ENCODE assay signal across 8 cellular contexts in the genomic region with DNA sequence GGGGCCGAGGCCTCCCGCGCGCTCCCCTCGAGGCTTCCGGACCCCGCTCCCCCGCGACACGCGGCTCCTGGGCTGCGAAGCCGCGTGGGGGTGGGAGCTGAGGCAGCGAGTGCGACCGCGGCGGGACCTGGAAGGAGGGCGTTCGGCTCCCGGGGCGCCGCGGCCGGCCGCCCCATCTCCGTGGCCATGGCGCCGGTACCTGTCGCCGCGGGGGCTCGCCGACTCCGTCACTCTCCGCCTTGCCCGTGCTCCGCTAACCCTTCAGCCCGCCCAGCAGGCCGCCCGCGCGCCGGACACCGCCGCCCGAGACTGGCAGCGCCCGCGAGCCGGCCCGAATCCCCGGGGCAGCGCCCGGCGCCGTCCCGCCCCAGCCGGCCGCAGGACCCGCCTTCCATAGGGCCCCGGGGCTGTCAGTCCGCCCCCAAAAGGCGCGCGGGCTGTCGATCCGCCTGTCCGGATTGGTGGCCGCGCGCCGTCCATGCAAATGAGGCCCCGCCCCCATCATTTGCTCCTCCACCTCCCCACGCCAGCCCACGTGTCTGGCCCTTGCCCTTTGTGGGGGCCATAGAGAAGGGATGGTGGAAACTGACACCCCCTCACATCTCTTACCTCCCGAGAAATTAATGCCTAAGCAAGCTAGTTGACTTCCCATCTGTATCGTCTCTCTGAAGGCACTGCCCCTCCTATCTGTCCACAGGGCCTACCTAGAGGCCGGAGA. TPM values are rescaled to one million over a fixed set of nuclear protein-coding genes. Genes with fewer than 3 reads are reported as not detected.
DNase-seq lines count a peak whose midpoint lies in the region; ATAC-seq and TF ChIP-seq lines count a peak whose summit lies in the region.

Gene FKBP5, minus strand, starts transcription at position 311 of the 718 bp plus-strand sequence. CDS start 46,091 bp downstream, outside the sequence.

- ATAC-seq in GM21825 (IDR thresholded peaks at IDR 0.05; ENCODE audit: unreplicated experiment) (peak; percentile 90), Right ventricle myocardium inferior (peak; percentile 91)
- peak; percentile 92 for ATAC-seq in activated naive CD8-positive, alpha-beta T cell treated with anti-CD3 and anti-CD28 coated beads, Interleukin-2, amount 10 ng/mL, durations not matched to agents 7 days and 5 days (ENCODE audit: low read depth)

- H3K4me2 ChIP-seq in SU-DHL-6 (ENCODE audit: low read depth, low read length, poor library complexity, severe bottlenecking) (peak within 1 kb of the TSS; percentile 98), parathyroid adenoma (ENCODE audit: low read length) (peak within 1 kb of the TSS; percentile 71)

- intact Hi-C loops in Right ventricle myocardium inferior (cut with DNase I) (loop anchor here (1.0 to 5.0 kb wide), 3 partner anchors 39 to 101 kb away; no protein-coding TSS in a partner anchor), tibial artery (cut with DNase I; ENCODE audit: low total_unique reads) (loop anchor here (2.0 to 10.0 kb wide), 3 partner anchors 38 to 104 kb away; no protein-coding TSS in a partner anchor)

- peak; percentile 92 for DNase-seq in EL
- peak; percentile 90 for DNase-seq in LHCN-M2 (ENCODE audit: low read depth)
- DNase-seq in activated naive CD8-positive, alpha-beta T cell treated with anti-CD3 and anti-CD28 coated beads, Interleukin-2, amount 10 ng/mL, durations not matched to agents 7 days and 5 days, result peak; percentile 92
- DNase-seq in Right ventricle myocardium inferior (ENCODE audit: missing footprints), result peak; percentile 99
- peak; percentile 97 to 98 for DNase-seq in tibial artery

- H3K27me3 Mint-ChIP-seq in activated naive CD8-positive, alpha-beta T cell treated with anti-CD3 and anti-CD28 coated beads, Interleukin-2, amount 10 ng/mL, durations not matched to agents 7 days and 5 days, result no peaks in the 10 kb centered on the region

- H3K9me3 ChIP-seq in SU-DHL-6 (ENCODE audit: insufficient read depth, low read length) (no peaks in the 10 kb centered on the region), parathyroid adenoma (ENCODE audit: control insufficient read depth, low read length) (no peaks in the 10 kb centered on the region), tibial artery (no peaks in the 10 kb centered on the region)

- H3K9me2 ChIP-seq in SU-DHL-6 (replicated peaks; ENCODE audit: insufficient read depth, low read length), result no peaks in the 10 kb centered on the region

- H3K4me3 Mint-ChIP-seq in activated naive CD8-positive, alpha-beta T cell treated with anti-CD3 and anti-CD28 coated beads, Interleukin-2, amount 10 ng/mL, durations not matched to agents 7 days and 5 days, result peak within 1 kb of the TSS; percentile 100

- peaks cover 6% of the 10 kb centered on the region for H3K36me3 Mint-ChIP-seq in activated naive CD8-positive, alpha-beta T cell treated with anti-CD3 and anti-CD28 coated beads, Interleukin-2, amount 10 ng/mL, durations not matched to agents 7 days and 5 days

- H3K79me2 ChIP-seq in SU-DHL-6 (ENCODE audit: insufficient read depth, low read length), result peaks cover 46% of the 10 kb centered on the region
- H3K79me2 ChIP-seq in parathyroid adenoma, result peaks cover 9% of the 10 kb centered on the region

- H3K9ac ChIP-seq in SU-DHL-6 (ENCODE audit: low read length) (peak within 1 kb of the TSS; percentile 87), parathyroid adenoma (peak within 1 kb of the TSS; percentile 55)

- peaks cover 8% of the 10 kb centered on the region for H3K4me1 Mint-ChIP-seq in activated naive CD8-positive, alpha-beta T cell treated with anti-CD3 and anti-CD28 coated beads, Interleukin-2, amount 10 ng/mL, durations not matched to agents 7 days and 5 days

- peak within 1 kb of the TSS; percentile 98 for H3K27ac Mint-ChIP-seq in activated naive CD8-positive, alpha-beta T cell treated with anti-CD3 and anti-CD28 coated beads, Interleukin-2, amount 10 ng/mL, durations not matched to agents 7 days and 5 days

- H3K36me3 ChIP-seq in SU-DHL-6 (ENCODE audit: low read length), result peaks cover 21% of the 10 kb centered on the region
- no peaks in the 10 kb centered on the region for H3K36me3 ChIP-seq in parathyroid adenoma (ENCODE audit: control insufficient read depth, insufficient read depth, low read length)
- H3K36me3 ChIP-seq in tibial artery, result peaks cover 11% of the 10 kb centered on the region in 3 donors

- POLR2A ChIA-PET in activated naive CD8-positive, alpha-beta T cell treated with anti-CD3 and anti-CD28 coated beads, Interleukin-2, amount 10 ng/mL, durations not matched to agents 7 days and 5 days (lab: Charles Lee), result interaction anchor here (0.5 to 3.3 kb wide), 6 partner anchors 17 to 78 kb away, joined by 3 to 25 read pairs (median 6); no protein-coding TSS in a partner anchor

- peaks cover 20% of the 10 kb centered on the region for H4K20me1 ChIP-seq in SU-DHL-6 (ENCODE audit: low read depth, low read length)

- H3K9me3 Mint-ChIP-seq in activated naive CD8-positive, alpha-beta T cell treated with anti-CD3 and anti-CD28 coated beads, Interleukin-2, amount 10 ng/mL, durations not matched to agents 7 days and 5 days, result no peaks in the 10 kb centered on the region

- H3K27me3 ChIP-seq in SU-DHL-6 (ENCODE audit: low read length) (no peaks in the 10 kb centered on the region), parathyroid adenoma (ENCODE audit: control insufficient read depth, insufficient read depth, low read length) (no peaks in the 10 kb centered on the region), tibial artery (no peaks in the 10 kb centered on the region)

- TF ChIP-seq CTCF in SU-DHL-6 (IDR thresholded peaks at IDR 0.05; ENCODE audit: insufficient read depth, low read length, poor library complexity, severe bottlenecking) (no peak), parathyroid adenoma (IDR thresholded peaks at IDR 0.05) (no peak), tibial artery (IDR thresholded peaks at IDR 0.05) (peak in 1 of 2 experiments; percentile 5)

- H3K4me1 ChIP-seq in parathyroid adenoma (peaks cover 2% of the 10 kb centered on the region), tibial artery (peaks cover 0 to 58% (median 36%) of the 10 kb centered on the region in 4 donors)

- peak within 1 kb of the TSS; percentile 79 for H3K27ac ChIP-seq in SU-DHL-6 (ENCODE audit: low read depth, low read length)
- H3K27ac ChIP-seq in parathyroid adenoma, result peak within 1 kb of the TSS; percentile 75
- H3K27ac ChIP-seq in tibial artery, result peak within 1 kb of the TSS; percentile 98 to 99

- H3K4me3 ChIP-seq in SU-DHL-6 (ENCODE audit: insufficient read depth, low read length, poor library complexity, severe bottlenecking) (peak within 1 kb of the TSS; percentile 73), parathyroid adenoma (ENCODE audit: low read depth, low read length) (peak within 1 kb of the TSS; percentile 77), tibial artery (peak within 1 kb of the TSS; percentile 91 to 98)

- H2AFZ ChIP-seq in SU-DHL-6 (ENCODE audit: low read depth, low read length, severe bottlenecking) (peak within 1 kb of the TSS; percentile 97), parathyroid adenoma (peak within 1 kb of the TSS; percentile 79)

- H3F3A ChIP-seq in SU-DHL-6 (ENCODE audit: insufficient read depth), result peaks cover 26% of the 10 kb centered on the region

RNA-seq across cellular contexts. Expression of gene FKBP5, which starts in this region (rescaled TPM):
- total RNA-seq in LHCN-M2 (2014; rRNA removed) (68.0 and 105 TPM in 2 replicates), Right ventricle myocardium inferior (101 TPM)
- polyA plus RNA-seq in LHCN-M2 (2012), result 49.2 TPM
- 10 to 100 TPM; 78.6 to 79.8 TPM for total RNA-seq in activated naive CD8-positive, alpha-beta T cell treated with anti-CD3 and anti-CD28 coated beads, Interleukin-2, amount 10 ng/mL, durations not matched to agents 7 days and 5 days

Comparison
In these comparisons a context has a peak if more than half of its experiments do, and no peak if none do; other contexts are left out.
1. Peak in every context shown above with its lines: DNase-seq, ATAC-seq, H3K4me3 ChIP-seq and H3K27ac ChIP-seq.